In genomic region chr17:81923302-81924260, GRCh38 we compare ENCODE assay signal across 8 cellular contexts. TPM values are rescaled to one million over a fixed set of nuclear protein-coding genes. Genes with fewer than 3 reads are reported as not detected.
DNase-seq lines count a peak whose midpoint lies in the region; ATAC-seq and TF ChIP-seq lines count a peak whose summit lies in the region.

No MANE protein-coding gene starts in this region.

- WGBS in suprapubic skin: 26% methylated on average over 15 of the region's 32 CpGs

- H3K36me3 ChIP-seq in suprapubic skin: peaks cover 29% of the 10 kb centered on the region

- H3K4me3 ChIP-seq in choroid plexus epithelial cell (ENCODE audit: low read depth, low read length): peak overlapping the region; percentile 44
- peak overlapping the region; percentile 33 for H3K4me3 ChIP-seq in suprapubic skin

- no peak for ATAC-seq in GM18873 (IDR thresholded peaks at IDR 0.05; ENCODE audit: low FRiP score, unreplicated experiment)

- DNase-seq in Caki2 (ENCODE audit: low read depth) (peak; percentile 95), NCI-H2227 (lab: John Stamatoyannopoulos, UW; ENCODE audit: unreplicated experiment) (peak; percentile 60), choroid plexus epithelial cell (ENCODE audit: low read depth) (peak; percentile 88), suprapubic skin (ENCODE audit: low spot score in 2 of 2) (no peak), NCI-H1694 treated with DMSO at 0.1 percent for 48 hours (lab: John Stamatoyannopoulos, UW) (no peak)
- DNase-seq in activated CD4-positive, alpha-beta T cell treated with anti-CD3 and anti-CD28 coated beads, Interleukin-2, amount 50 U/mL, for 1 hour: no peak

- H3K27me3 ChIP-seq in layer of hippocampus (ENCODE audit: control insufficient read depth, insufficient read depth, low read length) (no peaks in the 10 kb centered on the region), suprapubic skin (no peaks in the 10 kb centered on the region)

- peaks cover 77% of the 10 kb centered on the region for H3K4me1 ChIP-seq in suprapubic skin

- in situ Hi-C loops in Caki2 (cut with HindIII; ENCODE audit: low pct_unique_long_range_greater_than_20kb, low sequenced_read_pairs): no loop called here

- H3K27ac ChIP-seq in layer of hippocampus (ENCODE audit: low read depth, low read length) (peak overlapping the region; percentile 65), suprapubic skin (peak overlapping the region; percentile 27)

- TF ChIP-seq EP300 in suprapubic skin (IDR thresholded peaks at IDR 0.05): no peak

- TF ChIP-seq CTCF in choroid plexus epithelial cell (conservative IDR thresholded peaks at IDR 0.05; ENCODE audit: low read depth, low read length) (no peak), suprapubic skin (IDR thresholded peaks at IDR 0.05) (no peak)

- H3K9me3 ChIP-seq in suprapubic skin: no peaks in the 10 kb centered on the region

- no peak for TF ChIP-seq POLR2A in suprapubic skin (IDR thresholded peaks at IDR 0.05)

RNA-seq across cellular contexts. Expression of gene MAFG, which starts 4.0 kb away (rescaled TPM):
- 45.2 and 67.3 TPM in 2 replicates for total RNA-seq in Caki2 (2014; rRNA removed; shearing (Covaris generic); ENCODE audit: low replicate concordance)
- total RNA-seq in suprapubic skin: 10 to 100 TPM; 17.1 to 21.1 (median 19.0) TPM

RNA-seq across cellular contexts. Expression of gene SIRT7, which starts 5.6 kb away (rescaled TPM):
- 46.1 and 67.8 TPM in 2 replicates for total RNA-seq in Caki2 (2014; rRNA removed; shearing (Covaris generic); ENCODE audit: low replicate concordance)
- total RNA-seq in suprapubic skin: 10 to 100 TPM; 30.7 to 52.4 (median 38.9) TPM

RNA-seq across cellular contexts. Expression of gene PCYT2, which starts 12.4 kb away (rescaled TPM):
- total RNA-seq in Caki2 (2014; rRNA removed; shearing (Covaris generic); ENCODE audit: low replicate concordance): 26.2 and 59.9 TPM in 2 replicates
- 10 to 100 TPM; 23.7 to 34.2 (median 30.4) TPM for total RNA-seq in suprapubic skin

RNA-seq across cellular contexts. Expression of gene PYCR1, which starts 13.5 kb away (rescaled TPM):
- 272 and 283 TPM in 2 replicates for total RNA-seq in Caki2 (2014; rRNA removed; shearing (Covaris generic); ENCODE audit: low replicate concordance)
- 10 to 100 TPM in 1 of 4 donors, 1 to 10 TPM in 3; 3.7 to 13.1 (median 9.0) TPM for total RNA-seq in suprapubic skin

RNA-seq across cellular contexts. Expression of gene NPB, which starts 21.5 kb away (rescaled TPM):
- total RNA-seq in Caki2 (2014; rRNA removed; shearing (Covaris generic); ENCODE audit: low replicate concordance): 0.07 and 5.4 TPM in 2 replicates
- total RNA-seq in suprapubic skin: under 1 TPM in 1 of 4 donors, not detected in 3; 0.40 TPM

Comparison
In these comparisons a context has a peak if more than half of its experiments do, and no peak if none do; other contexts are left out.
1. DNase-seq: peak in Caki2 (single experiment), NCI-H2227 (single experiment) and choroid plexus epithelial cell (single experiment); none in suprapubic skin (0 of 2), NCI-H1694 treated with DMSO at 0.1 percent for 48 hours (single experiment) and activated CD4-positive, alpha-beta T cell treated with anti-CD3 and anti-CD28 coated beads, Interleukin-2, amount 50 U/mL, for 1 hour (single experiment).